Comparison of ENCODE assay signal across 2 cellular contexts in genomic region chr7:4861227-4861626, GRCh38.
TF ChIP-seq lines count a peak whose summit lies in the region.

No MANE protein-coding gene starts in this region.

TF ChIP-seq in GM23338, 12 proteins besides CTCF, POLR2A, EP300 and RAD21:
- no peak for TF ChIP-seq EZH2phosphoT487 (IDR thresholded peaks at IDR 0.05; ENCODE audit: unreplicated experiment)
- TF ChIP-seq NANOG (IDR thresholded peaks at IDR 0.05; ENCODE audit: borderline replicate concordance): no peak
- no peak for TF ChIP-seq POLR2AphosphoS5 (IDR thresholded peaks at IDR 0.05; ENCODE audit: low read depth)
- TF ChIP-seq JUNB (IDR thresholded peaks at IDR 0.05; ENCODE audit: unreplicated experiment): no peak
- no peak for TF ChIP-seq ZNF331 (CRISPR knock-in tag; IDR thresholded peaks at IDR 0.05; ENCODE audit: low read depth)
- TF ChIP-seq, protein P1, sequence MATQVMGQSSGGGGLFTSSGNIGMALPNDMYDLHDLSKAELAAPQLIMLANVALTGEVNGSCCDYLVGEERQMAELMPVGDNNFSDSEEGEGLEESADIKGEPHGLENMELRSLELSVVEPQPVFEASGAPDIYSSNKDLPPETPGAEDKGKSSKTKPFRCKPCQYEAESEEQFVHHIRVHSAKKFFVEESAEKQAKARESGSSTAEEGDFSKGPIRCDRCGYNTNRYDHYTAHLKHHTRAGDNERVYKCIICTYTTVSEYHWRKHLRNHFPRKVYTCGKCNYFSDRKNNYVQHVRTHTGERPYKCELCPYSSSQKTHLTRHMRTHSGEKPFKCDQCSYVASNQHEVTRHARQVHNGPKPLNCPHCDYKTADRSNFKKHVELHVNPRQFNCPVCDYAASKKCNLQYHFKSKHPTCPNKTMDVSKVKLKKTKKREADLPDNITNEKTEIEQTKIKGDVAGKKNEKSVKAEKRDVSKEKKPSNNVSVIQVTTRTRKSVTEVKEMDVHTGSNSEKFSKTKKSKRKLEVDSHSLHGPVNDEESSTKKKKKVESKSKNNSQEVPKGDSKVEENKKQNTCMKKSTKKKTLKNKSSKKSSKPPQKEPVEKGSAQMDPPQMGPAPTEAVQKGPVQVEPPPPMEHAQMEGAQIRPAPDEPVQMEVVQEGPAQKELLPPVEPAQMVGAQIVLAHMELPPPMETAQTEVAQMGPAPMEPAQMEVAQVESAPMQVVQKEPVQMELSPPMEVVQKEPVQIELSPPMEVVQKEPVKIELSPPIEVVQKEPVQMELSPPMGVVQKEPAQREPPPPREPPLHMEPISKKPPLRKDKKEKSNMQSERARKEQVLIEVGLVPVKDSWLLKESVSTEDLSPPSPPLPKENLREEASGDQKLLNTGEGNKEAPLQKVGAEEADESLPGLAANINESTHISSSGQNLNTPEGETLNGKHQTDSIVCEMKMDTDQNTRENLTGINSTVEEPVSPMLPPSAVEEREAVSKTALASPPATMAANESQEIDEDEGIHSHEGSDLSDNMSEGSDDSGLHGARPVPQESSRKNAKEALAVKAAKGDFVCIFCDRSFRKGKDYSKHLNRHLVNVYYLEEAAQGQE (IDR thresholded peaks at IDR 0.05; ENCODE audit: unreplicated experiment): no peak
- TF ChIP-seq ETS1 (IDR thresholded peaks at IDR 0.05): no peak
- no peak for TF ChIP-seq CREB1 (CRISPR knock-in tag; IDR thresholded peaks at IDR 0.05; ENCODE audit: low read depth)
- no peak for TF ChIP-seq STAT1 (IDR thresholded peaks at IDR 0.05; ENCODE audit: unreplicated experiment)
- no peak for TF ChIP-seq ZNF462 (CRISPR knock-in tag; IDR thresholded peaks at IDR 0.05)
- no peak for TF ChIP-seq ZNF114 (CRISPR knock-in tag; IDR thresholded peaks at IDR 0.05)
- TF ChIP-seq EZH2 (IDR thresholded peaks at IDR 0.05; ENCODE audit: low read depth, unreplicated experiment): no peak

TF ChIP-seq in HepG2, 621 proteins besides CTCF, POLR2A, EP300 and RAD21:
- TF ChIP-seq ZNF3 (CRISPR knock-in tag; IDR thresholded peaks at IDR 0.05) (no peak), RBAK (CRISPR knock-in tag; IDR thresholded peaks at IDR 0.05) (no peak), ZNF10 (CRISPR knock-in tag; IDR thresholded peaks at IDR 0.05; ENCODE audit: borderline replicate concordance, low read depth) (no peak), PHF5A (CRISPR knock-in tag; IDR thresholded peaks at IDR 0.05; ENCODE audit: low read depth, unreplicated experiment) (no peak), E2F5 (CRISPR knock-in tag; conservative IDR thresholded peaks at IDR 0.05) (no peak), HDAC6 (IDR thresholded peaks at IDR 0.05; ENCODE audit: low read depth, low read length) (no peak)
- TF ChIP-seq, protein P2, sequence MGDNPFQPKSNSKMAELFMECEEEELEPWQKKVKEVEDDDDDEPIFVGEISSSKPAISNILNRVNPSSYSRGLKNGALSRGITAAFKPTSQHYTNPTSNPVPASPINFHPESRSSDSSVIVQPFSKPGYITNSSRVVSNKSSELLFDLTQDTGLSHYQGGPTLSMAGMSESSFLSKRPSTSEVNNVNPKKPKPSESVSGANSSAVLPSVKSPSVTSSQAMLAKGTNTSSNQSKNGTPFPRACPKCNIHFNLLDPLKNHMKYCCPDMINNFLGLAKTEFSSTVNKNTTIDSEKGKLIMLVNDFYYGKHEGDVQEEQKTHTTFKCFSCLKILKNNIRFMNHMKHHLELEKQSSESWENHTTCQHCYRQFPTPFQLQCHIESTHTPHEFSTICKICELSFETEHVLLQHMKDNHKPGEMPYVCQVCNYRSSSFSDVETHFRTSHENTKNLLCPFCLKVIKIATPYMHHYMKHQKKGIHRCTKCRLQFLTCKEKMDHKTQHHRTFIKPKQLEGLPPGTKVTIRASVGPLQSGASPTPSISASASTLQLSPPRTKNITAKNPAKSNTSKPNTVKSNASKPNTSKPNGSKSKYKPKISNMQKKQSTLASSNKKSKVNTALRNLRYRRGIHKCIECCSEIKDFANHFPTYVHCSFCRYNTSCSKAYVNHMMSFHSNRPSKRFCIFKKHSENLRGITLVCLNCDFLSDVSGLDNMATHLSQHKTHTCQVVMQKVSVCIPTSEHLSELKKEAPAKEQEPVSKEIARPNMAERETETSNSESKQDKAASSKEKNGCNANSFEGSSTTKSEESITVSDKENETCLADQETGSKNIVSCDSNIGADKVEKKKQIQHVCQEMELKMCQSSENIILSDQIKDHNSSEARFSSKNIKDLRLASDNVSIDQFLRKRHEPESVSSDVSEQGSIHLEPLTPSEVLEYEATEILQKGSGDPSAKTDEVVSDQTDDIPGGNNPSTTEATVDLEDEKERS (CRISPR knock-in tag; IDR thresholded peaks at IDR 0.05): no peak
